ENCODE assay signal across 1 cellular context in the genomic region with DNA sequence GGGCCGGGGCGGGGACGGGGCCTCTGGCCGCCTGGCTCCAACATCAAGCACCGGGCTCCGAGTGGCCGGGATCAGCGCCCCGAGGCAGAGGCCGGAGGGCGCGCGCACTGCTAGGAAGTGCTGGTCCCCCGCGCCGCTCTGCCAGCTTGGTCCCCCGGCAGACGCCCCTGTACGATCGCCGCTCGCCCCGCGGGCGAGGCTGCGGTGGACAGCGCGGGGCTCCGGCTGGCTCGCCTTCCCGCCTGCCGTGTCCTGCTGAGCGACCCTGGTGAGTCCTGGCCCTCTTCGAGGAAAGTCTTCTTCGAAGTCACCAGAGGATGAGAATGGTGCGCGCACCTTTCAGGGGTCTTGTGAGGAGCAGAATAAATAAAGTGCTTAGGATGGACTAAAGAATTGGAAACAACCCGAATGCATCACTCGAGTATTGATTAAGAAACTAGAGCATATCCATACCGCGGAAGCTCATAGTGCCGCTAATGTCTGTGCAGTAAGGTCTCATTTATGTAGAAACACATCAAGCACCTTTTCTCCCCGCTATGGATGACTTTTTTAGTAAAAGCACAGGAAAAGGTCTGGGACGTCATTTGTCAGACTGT.
A peak's percentile ranks its signal among the peaks of the same experiment; 100 is the strongest.
TF ChIP-seq lines count a peak whose summit lies in the region.

No MANE protein-coding gene starts in this region.

TF ChIP-seq in HEK293, 187 proteins besides CTCF, POLR2A, EP300 and RAD21 (continued from another document and continues in another):
- TF ChIP-seq PATZ1 (tag by site-specific recombination; IDR thresholded peaks at IDR 0.05) = peak; percentile 64
- TF ChIP-seq ZBTB17 (tag by site-specific recombination; IDR thresholded peaks at IDR 0.05) = peak; percentile 89
- no peak for TF ChIP-seq ZNF510 (tag by site-specific recombination; IDR thresholded peaks at IDR 0.05; ENCODE audit: insufficient replicate concordance)
- TF ChIP-seq ZBTB7A (tag by site-specific recombination; IDR thresholded peaks at IDR 0.05; ENCODE audit: low read depth) = no peak
- peak; percentile 68 for TF ChIP-seq KLF10 (tag by site-specific recombination; IDR thresholded peaks at IDR 0.05)
- TF ChIP-seq HOXA7 (CRISPR knock-in tag; IDR thresholded peaks at IDR 0.05; ENCODE audit: borderline replicate concordance) = no peak
- TF ChIP-seq ZSCAN30 (tag by site-specific recombination; IDR thresholded peaks at IDR 0.05) = peak; percentile 88; the same call in 1 of the 2 replicates
- TF ChIP-seq ZNF112 (tag by site-specific recombination; IDR thresholded peaks at IDR 0.05) = no peak
- peak; percentile 47; the same call in 1 of the 2 replicates for TF ChIP-seq BCL6B (tag by site-specific recombination; IDR thresholded peaks at IDR 0.05)
- no peak for TF ChIP-seq ZNF18 (tag by site-specific recombination; IDR thresholded peaks at IDR 0.05)
- TF ChIP-seq ZNF548 (tag by site-specific recombination; IDR thresholded peaks at IDR 0.05) = no peak
- peak; percentile 56; the same call in 1 of the 2 replicates for TF ChIP-seq ZBTB8A (tag by site-specific recombination; IDR thresholded peaks at IDR 0.05)
- no peak for TF ChIP-seq TRIM28 (IDR thresholded peaks at IDR 0.05; ENCODE audit: borderline replicate concordance, low read length)
- no peak; the same call in 1 of the 2 replicates for TF ChIP-seq KLF1 (tag by site-specific recombination; IDR thresholded peaks at IDR 0.05)
- TF ChIP-seq ZNF155 (tag by site-specific recombination; IDR thresholded peaks at IDR 0.05) = no peak
- TF ChIP-seq ZNF132 (tag by site-specific recombination; IDR thresholded peaks at IDR 0.05; ENCODE audit: borderline replicate concordance) = no peak
- TF ChIP-seq ZBTB21 (tag by site-specific recombination; IDR thresholded peaks at IDR 0.05) = no peak
- TF ChIP-seq ZNF621 (tag by site-specific recombination; IDR thresholded peaks at IDR 0.05) = no peak
- TF ChIP-seq ZNF133 (tag by site-specific recombination; IDR thresholded peaks at IDR 0.05) = no peak
- no peak for TF ChIP-seq ZNF768 (tag by site-specific recombination; IDR thresholded peaks at IDR 0.05)
- TF ChIP-seq ZNF513 (tag by site-specific recombination; IDR thresholded peaks at IDR 0.05) = no peak
- no peak for TF ChIP-seq ZFP3 (tag by site-specific recombination; IDR thresholded peaks at IDR 0.05; ENCODE audit: low read depth)
- TF ChIP-seq ZNF426 (tag by site-specific recombination; IDR thresholded peaks at IDR 0.05) = no peak
- TF ChIP-seq, protein P1, sequence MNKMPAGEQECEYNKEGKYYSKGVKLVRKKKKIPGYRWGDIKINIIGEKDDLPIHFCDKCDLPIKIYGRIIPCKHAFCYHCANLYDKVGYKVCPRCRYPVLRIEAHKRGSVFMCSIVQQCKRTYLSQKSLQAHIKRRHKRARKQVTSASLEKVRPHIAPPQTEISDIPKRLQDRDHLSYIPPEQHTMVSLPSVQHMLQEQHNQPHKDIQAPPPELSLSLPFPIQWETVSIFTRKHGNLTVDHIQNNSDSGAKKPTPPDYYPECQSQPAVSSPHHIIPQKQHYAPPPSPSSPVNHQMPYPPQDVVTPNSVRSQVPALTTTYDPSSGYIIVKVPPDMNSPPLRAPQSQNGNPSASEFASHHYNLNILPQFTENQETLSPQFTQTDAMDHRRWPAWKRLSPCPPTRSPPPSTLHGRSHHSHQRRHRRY (tag by site-specific recombination; IDR thresholded peaks at IDR 0.05) = no peak
- TF ChIP-seq, protein P2, sequence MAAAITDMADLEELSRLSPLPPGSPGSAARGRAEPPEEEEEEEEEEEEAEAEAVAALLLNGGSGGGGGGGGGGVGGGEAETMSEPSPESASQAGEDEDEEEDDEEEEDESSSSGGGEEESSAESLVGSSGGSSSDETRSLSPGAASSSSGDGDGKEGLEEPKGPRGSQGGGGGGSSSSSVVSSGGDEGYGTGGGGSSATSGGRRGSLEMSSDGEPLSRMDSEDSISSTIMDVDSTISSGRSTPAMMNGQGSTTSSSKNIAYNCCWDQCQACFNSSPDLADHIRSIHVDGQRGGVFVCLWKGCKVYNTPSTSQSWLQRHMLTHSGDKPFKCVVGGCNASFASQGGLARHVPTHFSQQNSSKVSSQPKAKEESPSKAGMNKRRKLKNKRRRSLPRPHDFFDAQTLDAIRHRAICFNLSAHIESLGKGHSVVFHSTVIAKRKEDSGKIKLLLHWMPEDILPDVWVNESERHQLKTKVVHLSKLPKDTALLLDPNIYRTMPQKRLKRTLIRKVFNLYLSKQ (tag by site-specific recombination; IDR thresholded peaks at IDR 0.05; ENCODE audit: borderline replicate concordance) = no peak
- TF ChIP-seq ZNF670 (tag by site-specific recombination; IDR thresholded peaks at IDR 0.05; ENCODE audit: low read depth) = no peak
- no peak for TF ChIP-seq ZNF214 (tag by site-specific recombination; IDR thresholded peaks at IDR 0.05; ENCODE audit: borderline replicate concordance)
- TF ChIP-seq ZFP37 (tag by site-specific recombination; IDR thresholded peaks at IDR 0.05) = 0 out of 2 replicates have a peak, but pooled peaks have one; percentile 19
- TF ChIP-seq ZEB2 (tag by site-specific recombination; IDR thresholded peaks at IDR 0.05) = peak; percentile 30; the same call in 1 of the 2 replicates
- TF ChIP-seq ZNF600 (tag by site-specific recombination; IDR thresholded peaks at IDR 0.05) = peak; percentile 68
- TF ChIP-seq, protein P3, sequence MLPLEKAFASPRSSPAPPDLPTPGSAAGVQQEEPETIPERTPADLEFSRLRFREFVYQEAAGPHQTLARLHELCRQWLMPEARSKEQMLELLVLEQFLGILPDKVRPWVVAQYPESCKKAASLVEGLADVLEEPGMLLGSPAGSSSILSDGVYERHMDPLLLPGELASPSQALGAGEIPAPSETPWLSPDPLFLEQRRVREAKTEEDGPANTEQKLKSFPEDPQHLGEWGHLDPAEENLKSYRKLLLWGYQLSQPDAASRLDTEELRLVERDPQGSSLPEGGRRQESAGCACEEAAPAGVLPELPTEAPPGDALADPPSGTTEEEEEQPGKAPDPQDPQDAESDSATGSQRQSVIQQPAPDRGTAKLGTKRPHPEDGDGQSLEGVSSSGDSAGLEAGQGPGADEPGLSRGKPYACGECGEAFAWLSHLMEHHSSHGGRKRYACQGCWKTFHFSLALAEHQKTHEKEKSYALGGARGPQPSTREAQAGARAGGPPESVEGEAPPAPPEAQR (tag by site-specific recombination; IDR thresholded peaks at IDR 0.05) = no peak
- TF ChIP-seq GLIS1 (tag by site-specific recombination; IDR thresholded peaks at IDR 0.05) = 0 out of 2 replicates have a peak, but pooled peaks have one; percentile 7
- TF ChIP-seq ZFHX2 (tag by site-specific recombination; conservative IDR thresholded peaks at IDR 0.05) = no peak; the same call in 1 of the 2 replicates
- TF ChIP-seq ZBTB48 (tag by site-specific recombination; IDR thresholded peaks at IDR 0.05) = peak; percentile 17; the same call in 1 of the 2 replicates
- no peak for TF ChIP-seq ZNF302 (tag by site-specific recombination; IDR thresholded peaks at IDR 0.05; ENCODE audit: low read depth)
- no peak for TF ChIP-seq SALL2 (tag by site-specific recombination; IDR thresholded peaks at IDR 0.05; ENCODE audit: borderline replicate concordance)
- TF ChIP-seq ZNF148 (tag by site-specific recombination; IDR thresholded peaks at IDR 0.05; ENCODE audit: borderline replicate concordance) = no peak
- no peak for TF ChIP-seq SETDB1 (IDR thresholded peaks at IDR 0.05; ENCODE audit: insufficient read length, low read length)
- peak; percentile 90 for TF ChIP-seq ZNF10 (tag by site-specific recombination; IDR thresholded peaks at IDR 0.05)
- 0 out of 2 replicates have a peak, but pooled peaks have one; percentile 33 for TF ChIP-seq ZFP69B (tag by site-specific recombination; IDR thresholded peaks at IDR 0.05)
- TF ChIP-seq KLF7 (tag by site-specific recombination; IDR thresholded peaks at IDR 0.05; ENCODE audit: borderline replicate concordance) = 0 out of 2 replicates have a peak, but pooled peaks have one; percentile 56
- no peak for TF ChIP-seq ZNF274 (IDR thresholded peaks at IDR 0.05; ENCODE audit: low read length)
- TF ChIP-seq ZNF274 (tag by site-specific recombination; IDR thresholded peaks at IDR 0.05; ENCODE audit: borderline replicate concordance) = no peak
- TF ChIP-seq ZNF280C (tag by site-specific recombination; IDR thresholded peaks at IDR 0.05) = no peak
